In genomic region chr10:124459395-124459794, GRCh38 we compare ENCODE assay signal across 25 cellular contexts. TPM values are rescaled to one million over a fixed set of nuclear protein-coding genes. Genes with fewer than 3 reads are reported as not detected.
"Had no signal": no experiment of that assay in that cellular context is flagged by ENCODE, and none has a peak within 500 bp of the region (broad histone marks: within the 10 kb centered on the region; RNA-seq: fewer than 3 reads in every experiment).

No MANE protein-coding gene starts in this region.

- H3K4me1 ChIP-seq: colonic mucosa had no signal

- DNase-seq: colonic mucosa; dermis blood vessel endothelial cell; foreskin melanocyte; heart left ventricle; hippocampal formation; kidney glomerular epithelial cell; mucosa of descending colon; naive thymus-derived CD8-positive, alpha-beta T cell; sigmoid colon; stimulated activated CD4-positive, alpha-beta T cell treated with anti-CD3 and anti-CD28 coated beads, Interleukin-2, amount 100 ng/mL, for 24 hours; stimulated activated CD4-positive, alpha-beta T cell treated with anti-CD3 and anti-CD28 coated beads, Interleukin-4, amount 100 ng/mL, for 4 hours; stimulated activated naive B cell treated with anti-CD40 and anti-IgM and Interleukin-4, amounts not matched to agents 10 μg/mL and 1 μg/mL and 100 μg/mL, for 72 hours; stimulated activated naive CD8-positive, alpha-beta T cell treated with anti-CD3 and anti-CD28 coated beads, Interleukin-15, amount 100 ng/mL, for 72 hours; testis had no signal

- H3K9me3 Mint-ChIP-seq: naive thymus-derived CD8-positive, alpha-beta T cell had no signal

- H3K27ac Mint-ChIP-seq: stimulated activated naive B cell treated with anti-CD40 and anti-IgM and Interleukin-4, amounts not matched to agents 10 μg/mL and 1 μg/mL and 100 μg/mL, for 72 hours; stimulated activated naive CD8-positive, alpha-beta T cell treated with anti-CD3 and anti-CD28 coated beads, Interleukin-15, amount 100 ng/mL, for 72 hours had no signal

- H3K36me3 Mint-ChIP-seq: naive thymus-derived CD8-positive, alpha-beta T cell; stimulated activated naive B cell treated with anti-CD40 and anti-IgM and Interleukin-4, amounts not matched to agents 10 μg/mL and 1 μg/mL and 100 μg/mL, for 72 hours had no signal

- H3K4me3 ChIP-seq: colonic mucosa, heart left ventricle, mucosa of descending colon, right atrium auricular region, sigmoid colon, skin epidermis, testis, tibial nerve had no signal

- H3K27me3 ChIP-seq: colonic mucosa, right atrium auricular region, testis had no signal

- H3K4me3 Mint-ChIP-seq: stimulated activated naive B cell treated with anti-CD40 and anti-IgM and Interleukin-4, amounts not matched to agents 10 μg/mL and 1 μg/mL and 100 μg/mL, for 72 hours; stimulated activated naive CD8-positive, alpha-beta T cell treated with anti-CD3 and anti-CD28 coated beads, Interleukin-15, amount 100 ng/mL, for 72 hours had no signal

- H3K36me3 ChIP-seq: colonic mucosa, heart left ventricle, neutrophil, right atrium auricular region, sigmoid colon, tibial nerve had no signal

- H3K9me3 ChIP-seq: colonic mucosa, heart left ventricle, mucosa of descending colon, neutrophil, right atrium auricular region, sigmoid colon, testis, tibial nerve had no signal

- H3K27ac ChIP-seq: colonic mucosa, heart left ventricle, neutrophil, right atrium auricular region, sigmoid colon, testis, tibial nerve had no signal

- ATAC-seq: heart left ventricle; mucosa of descending colon; naive thymus-derived CD8-positive, alpha-beta T cell; stimulated activated naive B cell treated with anti-CD40 and anti-IgM and Interleukin-4, amounts not matched to agents 10 μg/mL and 1 μg/mL and 100 μg/mL, for 72 hours; stimulated activated naive CD8-positive, alpha-beta T cell treated with anti-CD3 and anti-CD28 coated beads, Interleukin-15, amount 100 ng/mL, for 72 hours had no signal

RNA-seq across cellular contexts. Expression of gene NKX1-2, which starts 9.6 kb away (rescaled TPM):
- total RNA-seq: dermis blood vessel endothelial cell; endothelial cell of umbilical vein; glomerular endothelial cell; heart left ventricle; liver; lung microvascular endothelial cell; mucosa of descending colon; naive thymus-derived CD8-positive, alpha-beta T cell; osteoblast; right atrium auricular region; sigmoid colon; subcutaneous adipose tissue; tibial nerve; urinary bladder had no signal
